2 cellular contexts compared by ENCODE assay signal in genomic region chr1:77100870-77101269, GRCh38.
TF ChIP-seq lines count a peak whose summit lies in the region.

No MANE protein-coding gene starts in this region.

TF ChIP-seq in SK-N-SH, 30 proteins besides CTCF, POLR2A, EP300 and RAD21:
- peak; percentile 46; the same call in 1 of the 2 replicates for TF ChIP-seq PBX3 (IDR thresholded peaks at IDR 0.05)
- TF ChIP-seq ZBTB33 (IDR thresholded peaks at IDR 0.05; ENCODE audit: borderline replicate concordance, low read depth): no peak
TF ChIP-seq in SK-N-SH: peak in this region for 1.

TF ChIP-seq in H1, 55 proteins besides CTCF, POLR2A, EP300 and RAD21 (continued from another document):
- no peak for TF ChIP-seq CHD7 (IDR thresholded peaks at IDR 0.05; ENCODE audit: insufficient replicate concordance, low read length)
- no peak for TF ChIP-seq USF2 (IDR thresholded peaks at IDR 0.05; ENCODE audit: low read length)
- TF ChIP-seq E2F6 (IDR thresholded peaks at IDR 0.05): no peak
- no peak for TF ChIP-seq CBX8 (IDR thresholded peaks at IDR 0.05; ENCODE audit: borderline replicate concordance, low read depth, low read length)
- TF ChIP-seq POLR2AphosphoS5 (IDR thresholded peaks at IDR 0.05; ENCODE audit: low read depth, low read length): no peak
- TF ChIP-seq SP2 (IDR thresholded peaks at IDR 0.05; ENCODE audit: low read length): no peak
- no peak for TF ChIP-seq MAFK (IDR thresholded peaks at IDR 0.05; ENCODE audit: low read depth, low read length)
- TF ChIP-seq POU5F1 (IDR thresholded peaks at IDR 0.05; ENCODE audit: low read depth, low read length): no peak
- TF ChIP-seq CHD1 (IDR thresholded peaks at IDR 0.05; ENCODE audit: low read depth, low read length): no peak
- TF ChIP-seq BRCA1 (IDR thresholded peaks at IDR 0.05; ENCODE audit: low read depth, low read length): no peak
